Comparison of ENCODE assay signal across 16 cellular contexts in the genomic region with DNA sequence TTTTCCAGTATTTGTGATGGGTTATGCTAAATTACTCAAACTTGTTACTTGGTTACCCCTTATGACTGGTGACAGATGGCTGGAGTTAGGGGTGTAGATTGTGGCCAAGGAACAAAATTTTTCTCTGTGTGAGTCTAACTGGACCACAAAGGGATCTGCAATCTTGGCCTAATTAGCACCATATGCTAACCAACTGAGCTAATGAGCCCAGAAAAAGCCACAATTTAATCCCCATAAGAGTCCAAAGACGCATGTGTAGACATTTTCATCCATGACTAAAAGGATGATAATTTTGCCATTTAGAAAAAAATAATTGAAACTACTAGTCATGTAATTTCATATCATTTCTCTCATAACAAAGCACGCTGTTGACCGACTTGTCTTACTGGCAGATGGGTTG.
DNase-seq lines count a peak whose midpoint lies in the region; ATAC-seq and TF ChIP-seq lines count a peak whose summit lies in the region.
"Had no signal": no experiment of that assay in that cellular context is flagged by ENCODE, and none has a peak within 500 bp of the region (broad histone marks: within the 10 kb centered on the region; RNA-seq: fewer than 3 reads in every experiment).

No MANE protein-coding gene starts in this region.

- TF ChIP-seq CTCF in BJ (IDR thresholded peaks at IDR 0.05; ENCODE audit: insufficient read depth, low read depth, low read length), result no peak

- DNase-seq in BJ (ENCODE audit: low read depth) (peak; percentile 13), GM04503 (ENCODE audit: low read depth) (peak; percentile 63), NCI-H69 (lab: John Stamatoyannopoulos, UW) (peak; percentile 71), fibroblast of peridontal ligament (ENCODE audit: extremely low read depth) (peak; percentile 79), OCI-M1 (lab: John Stamatoyannopoulos, UW) (no peak), middle frontal gyrus (ENCODE audit: extremely low spot score, low spot score) (no peak), HT-29 (ENCODE audit: low spot score) (no peak)
- DNase-seq: ACHN, C1 segment of cervical spinal cord, KBM-7, NCI-H1436, NCI-H2029, PC-3, SJCRH30, T-helper 17 cell had no signal

- H3K4me3 ChIP-seq in BJ (ENCODE audit: low read depth, low read length), result no peak overlapping the region
- H3K4me3 ChIP-seq: SJCRH30 had no signal

- H3K27me3 ChIP-seq in BJ (ENCODE audit: control insufficient read depth, insufficient read depth, low read length), result no peaks in the 10 kb centered on the region
- H3K27me3 ChIP-seq: SJCRH30 had no signal

- CTCF ChIA-PET in BJ (lab: Yijun Ruan, JAX), result no interaction called here

- ATAC-seq in HG02623 (IDR thresholded peaks at IDR 0.05; ENCODE audit: unreplicated experiment), result no peak
- ATAC-seq: PC-3, T-helper 17 cell had no signal

- H3K36me3 ChIP-seq in BJ (ENCODE audit: control insufficient read depth, insufficient read depth, low read length), result no peaks in the 10 kb centered on the region
- H3K36me3 ChIP-seq: SJCRH30 had no signal

- POLR2A ChIA-PET in BJ (lab: Charles Lee), result no interaction called here

Comparison
In these comparisons a context has a peak if more than half of its experiments do, and no peak if none do; other contexts are left out.
1. DNase-seq: peak in BJ (single experiment), GM04503 (single experiment), NCI-H69 (single experiment) and fibroblast of peridontal ligament (single experiment); none in OCI-M1 (single experiment), middle frontal gyrus (single experiment) and HT-29 (single experiment).